Comparison of ENCODE assay signal across 9 cellular contexts in genomic region chr17:7281953-7282751, GRCh38. TPM values are rescaled to one million over a fixed set of nuclear protein-coding genes. Genes with fewer than 3 reads are reported as not detected.
DNase-seq lines count a peak whose midpoint lies in the region; ATAC-seq and TF ChIP-seq lines count a peak whose summit lies in the region.
"Had no signal": no experiment of that assay in that cellular context is flagged by ENCODE, and none has a peak within 500 bp of the region (broad histone marks: within the 10 kb centered on the region; RNA-seq: fewer than 3 reads in every experiment).

No MANE protein-coding gene starts in this region.

- TF ChIP-seq CTCF in SU-DHL-6 (IDR thresholded peaks at IDR 0.05; ENCODE audit: insufficient read depth, low read length, poor library complexity, severe bottlenecking) = no peak
- TF ChIP-seq CTCF in fibroblast of villous mesenchyme (IDR thresholded peaks at IDR 0.05; ENCODE audit: insufficient read depth, low read depth, low read length) = no peak
- TF ChIP-seq CTCF in parathyroid adenoma (IDR thresholded peaks at IDR 0.05) = no peak

- H3K27ac ChIP-seq in SU-DHL-6 (ENCODE audit: low read depth, low read length) = no peak overlapping the region
- peak overlapping the region; percentile 93 for H3K27ac ChIP-seq in parathyroid adenoma

- H3F3A ChIP-seq in SU-DHL-6 (ENCODE audit: insufficient read depth) = peaks cover 4% of the 10 kb centered on the region; the same call in 1 of the 2 replicates

- H3K9me2 ChIP-seq in SU-DHL-6 (replicated peaks; ENCODE audit: insufficient read depth, low read length) = no peaks in the 10 kb centered on the region

- H2AFZ ChIP-seq in SU-DHL-6 (ENCODE audit: low read depth, low read length, severe bottlenecking) = no peak overlapping the region
- H2AFZ ChIP-seq in parathyroid adenoma = peak overlapping the region; percentile 76

- H3K36me3 ChIP-seq in SU-DHL-6 (ENCODE audit: low read length) = no peaks in the 10 kb centered on the region
- no peaks in the 10 kb centered on the region for H3K36me3 ChIP-seq in parathyroid adenoma (ENCODE audit: control insufficient read depth, insufficient read depth, low read length)

- peak; percentile 1 for DNase-seq in GM03348 (ENCODE audit: low spot score)
- no peak for DNase-seq in fibroblast of villous mesenchyme (ENCODE audit: low read depth)
- no peak for DNase-seq in NCI-H446 (lab: John Stamatoyannopoulos, UW)
- DNase-seq in hippocampal formation (lab: John Stamatoyannopoulos, UW) = no peak
- DNase-seq in mucosa of gallbladder (ENCODE audit: low spot score) = no peak

- peaks cover 12% of the 10 kb centered on the region for H3K4me1 ChIP-seq in parathyroid adenoma

- H3K4me2 ChIP-seq in SU-DHL-6 (ENCODE audit: low read depth, low read length, poor library complexity, severe bottlenecking) (peak overlapping the region; percentile 54), parathyroid adenoma (ENCODE audit: low read length) (peak overlapping the region; percentile 74)

- H4K20me1 ChIP-seq in SU-DHL-6 (ENCODE audit: low read depth, low read length) = no peaks in the 10 kb centered on the region

- H3K4me3 ChIP-seq in SU-DHL-6 (ENCODE audit: insufficient read depth, low read length, poor library complexity, severe bottlenecking) (peak overlapping the region; percentile 31), fibroblast of villous mesenchyme (ENCODE audit: low read depth, low read length) (peak overlapping the region; percentile 63), parathyroid adenoma (ENCODE audit: low read depth, low read length) (peak overlapping the region; percentile 61)

- ATAC-seq in GM19035 (IDR thresholded peaks at IDR 0.05; ENCODE audit: unreplicated experiment) = no peak

- H3K9me3 ChIP-seq in SU-DHL-6 (ENCODE audit: insufficient read depth, low read length) = no peaks in the 10 kb centered on the region
- no peaks in the 10 kb centered on the region for H3K9me3 ChIP-seq in parathyroid adenoma (ENCODE audit: control insufficient read depth, low read length)

- no peaks in the 10 kb centered on the region for H3K27me3 ChIP-seq in SU-DHL-6 (ENCODE audit: low read length)
- no peaks in the 10 kb centered on the region for H3K27me3 ChIP-seq in parathyroid adenoma (ENCODE audit: control insufficient read depth, insufficient read depth, low read length)

- H3K79me2 ChIP-seq in SU-DHL-6 (ENCODE audit: insufficient read depth, low read length) = no peaks in the 10 kb centered on the region
- no peaks in the 10 kb centered on the region for H3K79me2 ChIP-seq in parathyroid adenoma

- H3K9ac ChIP-seq in SU-DHL-6 (ENCODE audit: low read length) = no peak overlapping the region
- no peak overlapping the region for H3K9ac ChIP-seq in parathyroid adenoma

RNA-seq across cellular contexts. Expression of gene SLC2A4, which starts 0.6 kb away (rescaled TPM):
- total RNA-seq in fibroblast of villous mesenchyme (under 0.01 TPM in 1 of 2 replicates, not detected in the other), mucosa of gallbladder (7.6 TPM)

RNA-seq across cellular contexts. Expression of gene YBX2, which starts 12.3 kb away (rescaled TPM):
- total RNA-seq in fibroblast of villous mesenchyme = not detected in 2 replicates
- 1.4 TPM for total RNA-seq in mucosa of gallbladder
- total RNA-seq: HT1080 had no signal

RNA-seq across cellular contexts. Expression of gene CLDN7, which starts 19.9 kb away (rescaled TPM):
- total RNA-seq in fibroblast of villous mesenchyme (2.9 and 5.2 TPM in 2 replicates), mucosa of gallbladder (248 TPM)
- total RNA-seq: HT1080 had no signal

RNA-seq across cellular contexts. Expression of gene EIF5A, which starts 25.3 kb away (rescaled TPM):
- total RNA-seq in fibroblast of villous mesenchyme (607 and 641 TPM in 2 replicates), mucosa of gallbladder (233 TPM)

RNA-seq across cellular contexts. Expression of gene ELP5, which starts 30.1 kb away (rescaled TPM):
- total RNA-seq in fibroblast of villous mesenchyme (29.6 and 36.3 TPM in 2 replicates), mucosa of gallbladder (47.9 TPM)

Comparison
In these comparisons a context has a peak if more than half of its experiments do, and no peak if none do; other contexts are left out.
1. RNA of gene CLDN7, which starts 19.9 kb away (total RNA-seq): 248 TPM in mucosa of gallbladder (single experiment); 2.9 to 5.2 TPM in fibroblast of villous mesenchyme; every median in the first group is over 10 times any median in the second.
2. Peak in every context shown above with its lines, with median percentiles within 50 percentile points of each other: H3K4me3 ChIP-seq.